Comparison of ENCODE assay signal across 10 cellular contexts in the genomic region with DNA sequence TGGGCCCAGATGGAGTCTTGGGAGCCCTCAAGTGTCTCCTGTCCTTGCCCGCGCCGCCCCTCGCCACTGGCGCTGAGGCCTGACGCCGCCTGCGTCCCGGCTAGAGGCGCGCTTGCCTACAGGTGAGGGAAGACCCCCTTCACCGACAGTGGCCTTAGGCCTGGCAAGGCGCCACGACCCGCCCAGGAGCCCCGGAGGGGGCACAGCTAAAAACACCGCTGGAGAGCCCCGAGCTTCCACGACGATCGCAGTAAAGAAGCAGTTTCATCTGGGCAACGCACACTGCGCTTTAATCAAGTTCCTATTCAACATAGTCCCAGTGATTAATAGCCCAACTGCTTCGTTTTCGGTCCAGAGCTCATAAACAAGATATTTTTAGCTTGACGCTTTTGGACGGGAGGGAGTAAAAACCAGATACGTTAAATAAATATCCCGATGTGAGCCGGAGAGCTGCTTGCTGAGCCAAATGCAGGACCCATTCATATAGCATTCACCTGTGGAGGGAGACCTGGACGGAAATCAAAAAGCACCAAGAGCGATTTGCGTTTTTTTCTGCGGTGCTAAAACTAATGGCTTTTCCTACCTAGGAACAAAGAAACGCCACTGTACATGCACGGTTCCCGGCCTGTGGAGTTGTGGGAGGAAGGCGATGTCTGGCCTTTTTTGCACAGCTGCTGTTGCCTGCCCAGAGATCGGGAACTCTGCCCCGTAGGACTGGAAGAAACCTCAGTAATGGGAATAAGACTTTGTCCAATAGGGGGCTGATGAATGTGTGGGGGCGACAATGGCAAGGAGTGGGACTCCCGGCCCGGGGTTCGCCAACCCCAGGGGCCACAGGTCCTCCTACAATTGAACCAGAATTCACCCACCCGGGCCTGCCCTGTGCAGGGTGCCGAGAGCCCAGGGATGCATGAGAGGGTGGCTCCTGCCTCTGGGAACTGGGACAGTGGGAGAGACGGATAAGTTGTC. TPM values are rescaled to one million over a fixed set of nuclear protein-coding genes. Genes with fewer than 3 reads are reported as not detected.
DNase-seq lines count a peak whose midpoint lies in the region; ATAC-seq, FAIRE-seq and TF ChIP-seq lines count a peak whose summit lies in the region.
"Had no signal": no experiment of that assay in that cellular context is flagged by ENCODE, and none has a peak within 500 bp of the region (broad histone marks: within the 10 kb centered on the region; RNA-seq: fewer than 3 reads in every experiment).

No MANE protein-coding gene starts in this region.

- H3K79me2 ChIP-seq in K562 (ENCODE audit: control insufficient read depth, insufficient read depth, low read length) (no peaks in the 10 kb centered on the region), keratinocyte (ENCODE audit: control insufficient read depth, insufficient read depth, low read length) (no peaks in the 10 kb centered on the region)

- POLR2A ChIA-PET in K562 (lab: Yijun Ruan, JAX) = interaction anchor here (1.0 kb wide), 1 partner anchor 70 kb away, joined by 4 read pairs; a partner anchor contains a TSS

- H3K9me3 ChIP-seq in K562 (replicated peaks; ENCODE audit: control insufficient read depth, insufficient read depth, low read depth, low read length) = no peaks in the 10 kb centered on the region
- no peaks in the 10 kb centered on the region for H3K9me3 ChIP-seq in keratinocyte (ENCODE audit: control insufficient read depth, low read depth, low read length)
- peaks cover 0 to 2% (median 0%) of the 10 kb centered on the region in 3 donors for H3K9me3 ChIP-seq in skeletal muscle tissue (ENCODE audit: control insufficient read depth in 3 of 3, low read length in 3 of 3)
- H3K9me3 ChIP-seq in BE2C = no peaks in the 10 kb centered on the region; the same call in 1 of the 2 replicates

- dilution Hi-C loops in keratinocyte (cut with MboI; ENCODE audit: extremely low pct_ligation_motif_present, low sequenced_read_pairs) = no loop called here

- ATAC-seq in K562 (no peak), GM21786 (IDR thresholded peaks at IDR 0.05; ENCODE audit: unreplicated experiment) (no peak)

- in situ Hi-C loops in K562 (cut with MboI) = no loop called here

- BruUV-seq in K562 (replicated peaks; lab: Mats Ljungman, UMichigan) = no TSS peak

- intact Hi-C loops in K562 (cut with micrococcal nuclease) = no loop called here

- TF ChIP-seq RAD21 in K562 (CRISPR knock-in tag; conservative IDR thresholded peaks at IDR 0.05 in 1 of 2, IDR thresholded peaks at IDR 0.05 in 1 of 2) = no peak

- H3K4me3 ChIP-seq in K562 (no peak overlapping the region), keratinocyte (ENCODE audit: control insufficient read depth in 2 of 3, extremely low read depth in 1 of 3, insufficient read depth in 2 of 3, low read depth in 1 of 3, low read length in 3 of 3) (peak overlapping the region; percentile 58 to 77 (median 64)), skeletal muscle tissue (ENCODE audit: low read length in 3 of 3) (peak overlapping the region; percentile 65 to 76 (median 75)), BE2C (ENCODE audit: low read depth, low read length) (no peak overlapping the region; the same call in 1 of the 2 replicates)

- H3K27me3 ChIP-seq in K562 (ENCODE audit: control insufficient read depth in 2 of 2, insufficient read depth in 2 of 2, low read length in 2 of 2) (peaks cover 0 to 46% of the 10 kb centered on the region in 2 experiments; a peak in 2 of 5 replicates), keratinocyte (ENCODE audit: control insufficient read depth, extremely low read depth, insufficient read depth, low read length) (peaks cover 21% of the 10 kb centered on the region), skeletal muscle tissue (ENCODE audit: control insufficient read depth in 3 of 3, insufficient read depth in 3 of 3, low read length in 3 of 3) (no peaks in the 10 kb centered on the region), BE2C (peaks cover 30% of the 10 kb centered on the region)

- H3K27ac ChIP-seq in K562 (ENCODE audit: extremely low read depth, low read depth, low read length) (no peak overlapping the region), keratinocyte (ENCODE audit: control insufficient read depth, insufficient read depth, low read length) (no peak overlapping the region), skeletal muscle tissue (ENCODE audit: low read depth, low read length) (peak overlapping the region; percentile 86)

- no peaks in the 10 kb centered on the region for H3K36me3 ChIP-seq in K562 (ENCODE audit: control insufficient read depth, insufficient read depth, low read length)
- no peaks in the 10 kb centered on the region for H3K36me3 ChIP-seq in keratinocyte (ENCODE audit: control insufficient read depth in 2 of 2, extremely low read depth in 1 of 2, insufficient read depth in 2 of 2, low read length in 2 of 2)
- no peaks in the 10 kb centered on the region for H3K36me3 ChIP-seq in skeletal muscle tissue (ENCODE audit: control insufficient read depth in 3 of 3, insufficient read depth in 3 of 3, low read length in 3 of 3)
- no peaks in the 10 kb centered on the region for H3K36me3 ChIP-seq in BE2C

- DNase-seq in GM20000 (ENCODE audit: low spot score) (peak; percentile 34), K562 (ENCODE audit: extremely low read depth in 1 of 4, low spot score in 3 of 4) (peak in 1 of 4 experiments; percentile 8), keratinocyte (ENCODE audit: low read depth, low spot score) (no peak), BE2C (no peak), amygdala (lab: John Stamatoyannopoulos, UW) (no peak), SW 1271 (lab: John Stamatoyannopoulos, UW) (no peak)
- DNase-seq: NCI-H774; stimulated activated CD4-positive, alpha-beta T cell treated with anti-CD3 and anti-CD28 coated beads, Interleukin-4, amount 100 ng/mL, for 1 hour had no signal

- H3K9me1 ChIP-seq in K562 (ENCODE audit: control insufficient read depth, insufficient read depth, low read length) = no peaks in the 10 kb centered on the region
- H3K9me1 ChIP-seq in keratinocyte (ENCODE audit: control insufficient read depth, extremely low read depth, insufficient read depth, low read length) = no peaks in the 10 kb centered on the region

- TF ChIP-seq POLR2A in K562 (conservative IDR thresholded peaks at IDR 0.05) = no peak

- H2AFZ ChIP-seq in K562 (ENCODE audit: low read depth, low read length) (no peak overlapping the region), keratinocyte (ENCODE audit: control insufficient read depth, low read length) (peak overlapping the region; percentile 68)

- no peak overlapping the region for H3K9ac ChIP-seq in K562 (ENCODE audit: insufficient read depth in 1 of 2, low read depth in 2 of 2, low read length in 2 of 2)
- peak overlapping the region; percentile 70 for H3K9ac ChIP-seq in keratinocyte (ENCODE audit: control insufficient read depth, extremely low read depth, insufficient read depth, low read length)
- H3K9ac ChIP-seq in skeletal muscle tissue (ENCODE audit: low read depth in 1 of 3, low read length in 3 of 3) = peak overlapping the region; percentile 84 to 87 (median 86)

- TF ChIP-seq EP300 in K562 (IDR thresholded peaks at IDR 0.05; ENCODE audit: low read length) = no peak

- TF ChIP-seq CTCF in GM20000 (IDR thresholded peaks at IDR 0.05; ENCODE audit: extremely low read depth, missing control alignments) (no peak), K562 (IDR thresholded peaks at IDR 0.05 in 2 of 3, conservative IDR thresholded peaks at IDR 0.05 in 1 of 3; ENCODE audit: insufficient read depth in 2 of 3, low read depth in 1 of 3, low read length in 3 of 3) (no peak), keratinocyte (optimal IDR thresholded peaks at IDR 0.05 in 1 of 3, IDR thresholded peaks at IDR 0.05 in 1 of 3, conservative IDR thresholded peaks at IDR 0.05 in 1 of 3; ENCODE audit: extremely low read depth in 1 of 3, insufficient read depth in 2 of 3, low read length in 3 of 3) (no peak), BE2C (IDR thresholded peaks at IDR 0.05; ENCODE audit: low read depth, low read length) (no peak)

- H4K20me1 ChIP-seq in K562 (replicated peaks; ENCODE audit: control insufficient read depth, insufficient read depth, low read length) (peaks cover 10% of the 10 kb centered on the region; the same call in 1 of the 2 replicates), keratinocyte (ENCODE audit: control insufficient read depth, extremely low read depth, insufficient read depth, low read length) (no peaks in the 10 kb centered on the region)

- 49% methylated on average over 47 of the region's 47 CpGs for WGBS in K562 (ENCODE audit: insufficient coverage, low coverage, missing lambda C conversion rate)

- CTCF ChIA-PET in K562 (lab: Yijun Ruan, JAX; ENCODE audit: low intra/inter-chr PET ratio) = no interaction called here

- peak; percentile 32 for FAIRE-seq in K562 (lab: Jason Lieb, UNC)
- FAIRE-seq in keratinocyte (lab: Jason Lieb, UNC) = no peak

- H3K4me1 ChIP-seq in K562 (replicated peaks in 1 of 2; ENCODE audit: control insufficient read depth in 2 of 2, insufficient read depth in 2 of 2, low read length in 2 of 2) (peaks cover 6 to 36% of the 10 kb centered on the region in 2 experiments; a peak in 3 of 5 replicates), keratinocyte (ENCODE audit: control insufficient read depth, extremely low read depth, insufficient read depth, low read length) (peaks cover 26% of the 10 kb centered on the region), skeletal muscle tissue (ENCODE audit: control insufficient read depth in 3 of 3, insufficient read depth in 3 of 3, low read length in 3 of 3) (peaks cover 19 to 51% (median 34%) of the 10 kb centered on the region in 3 donors), BE2C (peaks cover 8% of the 10 kb centered on the region)

- H3K4me2 ChIP-seq in K562 (ENCODE audit: insufficient read depth, low read length) = no peak overlapping the region
- H3K4me2 ChIP-seq in keratinocyte (ENCODE audit: control insufficient read depth, extremely low read depth, insufficient read depth, low read depth, low read length) = peak overlapping the region; percentile 77

RNA-seq across cellular contexts. Expression of a gene that starts 1.7 kb away (rescaled TPM):
- total RNA-seq in K562 (2011; cell fraction: chromatin; rRNA removed; ENCODE audit: low replicate concordance) = 0.35 and 0.44 TPM in 2 replicates
- total RNA-seq in K562 (2011; cell fraction: nucleolus; rRNA removed) = 0.67 and 1.3 TPM in 2 replicates
- 0.59 and 0.61 TPM in 2 replicates for total RNA-seq in K562 (2011; cell fraction: nucleoplasm; rRNA removed)
- total RNA-seq in K562 (2014; rRNA removed) = 0.57 and 0.59 TPM in 2 replicates
- total RNA-seq in K562 (2014; rRNA removed; fragmentation: Illumina TruSeq; extraction: Trizol) = 0.07 and 0.13 TPM in 2 replicates
- total RNA-seq in K562 (2015; rRNA removed; fragmentation: Illumina TruSeq; extraction: Trizol) = 0.11 TPM in 1 of 2 replicates, not detected in the other
- 0.49 and 0.53 TPM in 2 replicates for total RNA-seq in K562 (2021)
- polyA plus RNA-seq in K562 (2011; rRNA removed) = 0.15 and 0.20 TPM in 2 replicates
- 0.19 and 0.73 TPM in 2 replicates for polyA plus RNA-seq in K562 (2011; cell fraction: cytosol; rRNA removed)
- polyA plus RNA-seq in K562 (2011; cell fraction: nucleus; rRNA removed) = 0.17 and 0.23 TPM in 2 replicates
- polyA plus RNA-seq in K562 (2012) = 0.12 and 0.51 TPM in 2 replicates
- polyA plus RNA-seq in K562 (2014; fragmentation: Illumina TruSeq; extraction: Trizol) = 0.15 and 0.21 TPM in 2 replicates
- polyA plus RNA-seq in K562 (2014; fragmentation: Nextera tagmentation; extraction: Ambion mirVana) = under 1 TPM in 1 of 2 experiments, not detected in 1; 0.03 TPM
- 0.15 and 0.26 TPM in 2 replicates for polyA plus RNA-seq in K562 (2014; rRNA removed)
- 0.18 and 0.24 TPM in 2 replicates for polyA minus RNA-seq in K562 (2011; rRNA and poly(A)+ RNA removed)
- polyA minus RNA-seq in K562 (2011; cell fraction: cytosol; rRNA and poly(A)+ RNA removed) = not detected in 2 replicates
- 0.40 and 0.67 TPM in 2 replicates for polyA minus RNA-seq in K562 (2011; cell fraction: nucleus; rRNA and poly(A)+ RNA removed)
- polyA plus RNA-seq in keratinocyte = 1.5 to 6.4 TPM (median 3.6 TPM) in 3 replicates
- 14.5 TPM for polyA plus RNA-seq in keratinocyte (2011; ENCODE audit: low read depth)
- polyA plus RNA-seq in keratinocyte (2011; cell fraction: cytosol; rRNA removed) = 1.3 and 1.9 TPM in 2 replicates
- polyA plus RNA-seq in keratinocyte (2011; cell fraction: nucleus; rRNA removed) = 2.4 and 3.3 TPM in 2 replicates
- 2.0 and 21.4 TPM in 2 replicates for polyA plus RNA-seq in keratinocyte (2012; ENCODE audit: low replicate concordance)
- 1.9 to 4.6 TPM (median 2.1 TPM) in 3 replicates for polyA minus RNA-seq in keratinocyte
- polyA minus RNA-seq in keratinocyte (2011; cell fraction: cytosol; rRNA and poly(A)+ RNA removed) = 1.7 TPM
- 1.5 and 4.0 TPM in 2 replicates for polyA minus RNA-seq in keratinocyte (2011; cell fraction: nucleus; rRNA and poly(A)+ RNA removed)
- total RNA-seq in skeletal muscle tissue = 17.2 TPM
- polyA plus RNA-seq in BE2C (2012; ENCODE audit: insufficient read depth, insufficient read length, low read depth) = 3.3 TPM

Comparison
In these comparisons a context has a peak if more than half of its experiments do, and no peak if none do; other contexts are left out.
1. H3K4me3 ChIP-seq: peak in keratinocyte (3 of 3) and skeletal muscle tissue (3 of 3); none in K562 (single experiment) and BE2C (single experiment).
2. H3K9ac ChIP-seq: peak in keratinocyte (single experiment) and skeletal muscle tissue (3 of 3); none in K562 (0 of 2).